14 cellular contexts compared by ENCODE assay signal in the genomic region with DNA sequence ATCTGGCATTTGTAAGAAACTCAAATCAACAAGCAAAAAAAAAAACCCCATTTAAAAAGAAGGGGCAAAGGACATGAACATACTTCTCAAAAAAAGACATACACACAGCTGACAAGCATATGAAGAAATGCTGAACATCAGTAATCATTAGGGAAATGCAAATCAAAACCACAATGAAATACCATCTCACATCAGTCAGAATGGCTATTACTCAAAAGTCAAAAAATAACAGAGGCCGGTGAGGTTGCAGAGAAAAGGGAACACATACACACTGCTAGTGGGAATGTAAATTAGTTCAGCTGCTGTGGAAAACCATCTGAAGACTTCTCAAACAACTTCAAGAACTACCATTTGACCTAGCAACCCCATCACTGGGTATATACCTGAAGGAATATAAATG.
DNase-seq lines count a peak whose midpoint lies in the region; ATAC-seq lines count a peak whose summit lies in the region.
"Had no signal": no experiment of that assay in that cellular context is flagged by ENCODE, and none has a peak within 500 bp of the region (broad histone marks: within the 10 kb centered on the region; RNA-seq: fewer than 3 reads in every experiment).

No MANE protein-coding gene starts in this region.

- DNase-seq in ELR (ENCODE audit: low read depth) (peak; percentile 44), fibroblast of the conjunctiva (ENCODE audit: low read depth) (peak; percentile 20), NCI-H1417 treated with DMSO at 0.1 percent for 48 hours (lab: John Stamatoyannopoulos, UW) (no peak), T1000 (lab: John Stamatoyannopoulos, UW) (no peak)
- no peak for DNase-seq in activated CD8-positive, alpha-beta memory T cell treated with anti-CD3 and anti-CD28 coated beads for 24 hours
- DNase-seq: activated CD4-positive, alpha-beta T cell treated with anti-CD3 and anti-CD28 coated beads for 48 hours; activated effector memory CD4-positive, alpha-beta T cell treated with anti-CD3 and anti-CD28 coated beads, Interleukin-2, amount 50 U/mL, for 16 hours; cerebellar nuclear complex; NCI-H2029; SW 1271; trophoblast cell had no signal

- ATAC-seq in GM21515 (IDR thresholded peaks at IDR 0.05; ENCODE audit: unreplicated experiment), result peak; percentile 51
- peak; percentile 81 for ATAC-seq in HG03378 (IDR thresholded peaks at IDR 0.05; ENCODE audit: unreplicated experiment)
- no peak for ATAC-seq in GM21360 (IDR thresholded peaks at IDR 0.05; ENCODE audit: unreplicated experiment)

Comparison
In these comparisons a context has a peak if more than half of its experiments do, and no peak if none do; other contexts are left out.
1. DNase-seq: peak in ELR (single experiment) and fibroblast of the conjunctiva (single experiment); none in activated CD8-positive, alpha-beta memory T cell treated with anti-CD3 and anti-CD28 coated beads for 24 hours (single experiment), NCI-H1417 treated with DMSO at 0.1 percent for 48 hours (single experiment) and T1000 (single experiment).